10 cellular contexts compared by ENCODE assay signal in genomic region chr10:84167289-84167653, GRCh38. TPM values are rescaled to one million over a fixed set of nuclear protein-coding genes. Genes with fewer than 3 reads are reported as not detected.
DNase-seq lines count a peak whose midpoint lies in the region; ATAC-seq and TF ChIP-seq lines count a peak whose summit lies in the region.
"Not testable (repeated sequence)": the region's sequence is repeated elsewhere in the genome, so short reads cannot be mapped to it uniquely, and the experiment has no call there.
"Had no signal": no experiment of that assay in that cellular context is flagged by ENCODE, and none has a peak within 500 bp of the region (broad histone marks: within the 10 kb centered on the region; RNA-seq: fewer than 3 reads in every experiment).

No MANE protein-coding gene starts in this region.

- H3K79me2 ChIP-seq in DOHH2 (ENCODE audit: control insufficient read depth, low read length) = peaks cover 47% of the 10 kb centered on the region

- not testable (repeated sequence) for H3K9me3 ChIP-seq in DOHH2 (ENCODE audit: control insufficient read depth, insufficient read depth, low read length); endodermal cell (ENCODE audit: control insufficient read depth, low read length)

- 79% methylated on average over 2 of the region's 2 CpGs; no CpG with 5 or more reads in 1 of the 2 experiments for WGBS in endodermal cell (ENCODE audit: insufficient coverage in 1 of 2, insufficient read length in 1 of 2), 2 experiments

- H3K4me2 ChIP-seq in DOHH2 (ENCODE audit: low read length) = peak overlapping the region; percentile 31

- DNase-seq in endodermal cell = peak; percentile 7
- DNase-seq in stimulated activated naive B cell treated with anti-CD40 and anti-IgM and Interleukin-4, amounts not matched to agents 10 μg/mL and 1 μg/mL and 100 μg/mL, for 72 hours = peak; percentile 57

- not testable (repeated sequence) for H3F3A ChIP-seq in DOHH2 (ENCODE audit: control insufficient read depth, insufficient read depth)

- H3K36me3 Mint-ChIP-seq in endodermal cell (ENCODE audit: low read depth) = not testable (repeated sequence)
- peaks cover 31 to 44% of the 10 kb centered on the region in 2 donors for H3K36me3 Mint-ChIP-seq in stimulated activated naive B cell treated with anti-CD40 and anti-IgM and Interleukin-4, amounts not matched to agents 10 μg/mL and 1 μg/mL and 100 μg/mL, for 72 hours

- H3K27ac Mint-ChIP-seq in endodermal cell = not testable (repeated sequence)
- peak overlapping the region; percentile 89 for H3K27ac Mint-ChIP-seq in stimulated activated naive B cell treated with anti-CD40 and anti-IgM and Interleukin-4, amounts not matched to agents 10 μg/mL and 1 μg/mL and 100 μg/mL, for 72 hours

- peaks cover 64% of the 10 kb centered on the region for H3K4me1 ChIP-seq in DOHH2 (ENCODE audit: control insufficient read depth, low read length)
- not testable (repeated sequence) for H3K4me1 ChIP-seq in endodermal cell (ENCODE audit: control insufficient read depth, insufficient read depth, low read length)

- H3K27me3 ChIP-seq in DOHH2 (ENCODE audit: control insufficient read depth, low read length) = not testable (repeated sequence)
- peaks cover 19% of the 10 kb centered on the region for H3K27me3 ChIP-seq in endodermal cell (ENCODE audit: control insufficient read depth, insufficient read depth, low read length, poor library complexity, severe bottlenecking)

- not testable (repeated sequence) for H3K4me3 ChIP-seq in DOHH2 (ENCODE audit: low read length); endodermal cell (ENCODE audit: low read length)

- H3K9me3 Mint-ChIP-seq in endodermal cell = peaks cover 18% of the 10 kb centered on the region
- H3K9me3 Mint-ChIP-seq in stimulated activated naive B cell treated with anti-CD40 and anti-IgM and Interleukin-4, amounts not matched to agents 10 μg/mL and 1 μg/mL and 100 μg/mL, for 72 hours = not testable (repeated sequence)

- H3K4me3 Mint-ChIP-seq in endodermal cell = not testable (repeated sequence)
- peak overlapping the region; percentile 47 to 74 for H3K4me3 Mint-ChIP-seq in stimulated activated naive B cell treated with anti-CD40 and anti-IgM and Interleukin-4, amounts not matched to agents 10 μg/mL and 1 μg/mL and 100 μg/mL, for 72 hours

- not testable (repeated sequence) for H4K20me1 ChIP-seq in DOHH2 (ENCODE audit: control insufficient read depth, insufficient read depth, low read depth, low read length)

- peaks cover 42% of the 10 kb centered on the region for H3K27me3 Mint-ChIP-seq in endodermal cell (ENCODE audit: insufficient read depth)
- peaks cover 14 to 28% of the 10 kb centered on the region in 2 donors for H3K27me3 Mint-ChIP-seq in stimulated activated naive B cell treated with anti-CD40 and anti-IgM and Interleukin-4, amounts not matched to agents 10 μg/mL and 1 μg/mL and 100 μg/mL, for 72 hours

- not testable (repeated sequence) for H3K9me2 ChIP-seq in DOHH2 (replicated peaks; ENCODE audit: control insufficient read depth, low read length)

- TF ChIP-seq CTCF in DOHH2 (IDR thresholded peaks at IDR 0.05; ENCODE audit: low read depth, low read length, poor library complexity, severe bottlenecking); endodermal cell (conservative IDR thresholded peaks at IDR 0.05): not testable (repeated sequence)

- peaks cover 15% of the 10 kb centered on the region for H3K36me3 ChIP-seq in DOHH2 (ENCODE audit: control insufficient read depth, low read length)
- not testable (repeated sequence) for H3K36me3 ChIP-seq in endodermal cell (ENCODE audit: control insufficient read depth, insufficient read depth, low read length)

- peaks cover 27% of the 10 kb centered on the region for H3K4me1 Mint-ChIP-seq in endodermal cell
- H3K4me1 Mint-ChIP-seq in stimulated activated naive B cell treated with anti-CD40 and anti-IgM and Interleukin-4, amounts not matched to agents 10 μg/mL and 1 μg/mL and 100 μg/mL, for 72 hours = peaks cover 31 to 51% of the 10 kb centered on the region in 2 donors

- H3K9ac ChIP-seq in endodermal cell (ENCODE audit: extremely low read depth, low read length, poor library complexity, severe bottlenecking) = not testable (repeated sequence)

- ATAC-seq in GM18909 (IDR thresholded peaks at IDR 0.05; ENCODE audit: poor library complexity, unreplicated experiment) (peak; percentile 27), GM19467 (IDR thresholded peaks at IDR 0.05; ENCODE audit: unreplicated experiment) (peak; percentile 18), HG02623 (IDR thresholded peaks at IDR 0.05; ENCODE audit: unreplicated experiment) (peak; percentile 1), HG03045 (IDR thresholded peaks at IDR 0.05; ENCODE audit: unreplicated experiment) (peak; percentile 5), HG03460 (IDR thresholded peaks at IDR 0.05; ENCODE audit: unreplicated experiment) (peak; percentile 26)
- ATAC-seq in stimulated activated naive B cell treated with anti-CD40 and anti-IgM and Interleukin-4, amounts not matched to agents 10 μg/mL and 1 μg/mL and 100 μg/mL, for 72 hours (replicated peaks) = peak; percentile 55 to 64

- H3K27ac ChIP-seq in DOHH2 (ENCODE audit: low read depth, low read length) = peak overlapping the region; percentile 37
- not testable (repeated sequence) for H3K27ac ChIP-seq in endodermal cell (ENCODE audit: low read depth, low read length)

RNA-seq across cellular contexts. Expression of gene GPR15LG, which starts 6.3 kb away (rescaled TPM):
- not detected for total RNA-seq in endodermal cell
- not detected for polyA plus RNA-seq in endodermal cell (2013, experiment 1 of 2)
- not detected for polyA plus RNA-seq in endodermal cell (2013, experiment 2 of 2)
- total RNA-seq: A172, PC-3 had no signal

RNA-seq across cellular contexts. Expression of gene CDHR1, which starts 27.1 kb away (rescaled TPM):
- 1 to 10 TPM in 1 of 2 donors, under 1 TPM in 1; 0.77 to 4.1 TPM for total RNA-seq in endodermal cell
- polyA plus RNA-seq in endodermal cell (2013, experiment 1 of 2) = 1.7 TPM
- 1.8 TPM for polyA plus RNA-seq in endodermal cell (2013, experiment 2 of 2)
- total RNA-seq: A172, PC-3 had no signal

RNA-seq across cellular contexts. Expression of gene GHITM, which starts 28.0 kb away (rescaled TPM):
- total RNA-seq in endodermal cell = 10 to 100 TPM; 84.5 to 85.8 TPM
- polyA plus RNA-seq in endodermal cell (2013, experiment 1 of 2) = 98.4 TPM
- polyA plus RNA-seq in endodermal cell (2013, experiment 2 of 2) = 85.6 TPM

RNA-seq across cellular contexts. Expression of gene LRIT2, which starts 58.1 kb away (rescaled TPM):
- total RNA-seq in endodermal cell = not detected
- polyA plus RNA-seq in endodermal cell (2013, experiment 1 of 2) = not detected
- polyA plus RNA-seq in endodermal cell (2013, experiment 2 of 2) = not detected
- total RNA-seq: A172, PC-3 had no signal

Comparison
In these comparisons a context has a peak if more than half of its experiments do, and no peak if none do; other contexts are left out.
1. ATAC-seq: peak in every context shown above with its lines; median percentile 60 in stimulated activated naive B cell treated with anti-CD40 and anti-IgM and Interleukin-4, amounts not matched to agents 10 μg/mL and 1 μg/mL and 100 μg/mL, for 72 hours; 27 in GM18909; 26 in HG03460; 18 in GM19467; 5 in HG03045; 1 in HG02623.